Comparison of ENCODE assay signal across 19 cellular contexts in genomic region chr3:79973917-79974595, GRCh38.
A peak's percentile ranks its signal among the peaks of the same experiment; 100 is the strongest.
DNase-seq lines count a peak whose midpoint lies in the region; ATAC-seq and TF ChIP-seq lines count a peak whose summit lies in the region.
"Had no signal": no experiment of that assay in that cellular context is flagged by ENCODE, and none has a peak within 500 bp of the region (broad histone marks: within the 10 kb centered on the region; RNA-seq: fewer than 3 reads in every experiment).

No MANE protein-coding gene starts in this region.

- H3K27me3 ChIP-seq in RWPE2 (ENCODE audit: insufficient read depth, poor library complexity, severe bottlenecking) (no peaks in the 10 kb centered on the region), left ventricle myocardium inferior (ENCODE audit: low read depth) (no peaks in the 10 kb centered on the region)
- H3K27me3 ChIP-seq: BLaER1 treated with 17β-estradiol and CSF1 and Interleukin-3, amounts not matched to agents 10 nM and 100 nM; MG63 had no signal

- H3K9me3 ChIP-seq in RWPE2 (ENCODE audit: severe bottlenecking) (no peaks in the 10 kb centered on the region), left ventricle myocardium inferior (replicated peaks) (peaks cover 17% of the 10 kb centered on the region), OCI-LY7 (ENCODE audit: low read length) (no peaks in the 10 kb centered on the region)
- H3K9me3 ChIP-seq: MG63 had no signal

- CTCF ChIA-PET in OCI-LY7 (lab: Charles Lee; ENCODE audit: unreplicated experiment): no interaction called here

- ATAC-seq in RWPE2 (ENCODE audit: low read depth) (peak; percentile 44; the same call in 2 of the 3 replicates), GM19035 (IDR thresholded peaks at IDR 0.05; ENCODE audit: unreplicated experiment) (no peak), HG03565 (IDR thresholded peaks at IDR 0.05; ENCODE audit: unreplicated experiment) (no peak)
- ATAC-seq: HepG2 had no signal

- BruUV-seq in OCI-LY7 (replicated peaks; lab: Mats Ljungman, UMichigan): no TSS peak

- H3K9me2 ChIP-seq in OCI-LY7 (ENCODE audit: insufficient read depth, low read length): peaks cover 4% of the 10 kb centered on the region; the same call in 1 of the 2 replicates

- H3K79me2 ChIP-seq in OCI-LY7 (ENCODE audit: insufficient read depth, low read depth, low read length): no peaks in the 10 kb centered on the region

- H3K4me2 ChIP-seq in OCI-LY7 (ENCODE audit: low read length): no peak overlapping the region
- H3K4me2 ChIP-seq: BLaER1 treated with 17β-estradiol and CSF1 and Interleukin-3, amounts not matched to agents 10 nM and 100 nM; KMS-11 had no signal

- H3K4me3 ChIP-seq in RWPE2 (ENCODE audit: severe bottlenecking) (no peak overlapping the region), cardiac fibroblast (replicated peaks in 1 of 2; ENCODE audit: low read depth in 2 of 2, low read length in 2 of 2) (no peak overlapping the region), left ventricle myocardium inferior (peak overlapping the region; percentile 28), OCI-LY7 (ENCODE audit: low read depth, low read length, poor library complexity, severe bottlenecking) (no peak overlapping the region)
- H3K4me3 ChIP-seq: BLaER1 treated with 17β-estradiol and CSF1 and Interleukin-3, amounts not matched to agents 10 nM and 100 nM; MG63 had no signal

- TF ChIP-seq CTCF in RWPE2 (IDR thresholded peaks at IDR 0.05; ENCODE audit: poor library complexity, severe bottlenecking) (no peak), cardiac fibroblast (IDR thresholded peaks at IDR 0.05; ENCODE audit: low read depth, low read length) (no peak), left ventricle myocardium inferior (IDR thresholded peaks at IDR 0.05; ENCODE audit: borderline replicate concordance) (no peak), OCI-LY7 (conservative IDR thresholded peaks at IDR 0.05; ENCODE audit: low read length) (no peak)

- intact Hi-C loops in left ventricle myocardium inferior (cut with micrococcal nuclease): no loop called here
- intact Hi-C loops in OCI-LY7 (cut with micrococcal nuclease; ENCODE audit: unreplicated experiment): no loop called here

- POLR2A ChIA-PET in OCI-LY7 (lab: Charles Lee): no interaction called here

- DNase-seq in LHCN-M2 (ENCODE audit: low read depth) (peak; percentile 20), RWPE2 (ENCODE audit: low spot score) (no peak), cardiac fibroblast (ENCODE audit: low read depth in 2 of 2) (peak; percentile 27 to 31), left ventricle myocardium inferior (no peak), OCI-LY7 (ENCODE audit: low spot score) (no peak), NCI-H1417 treated with DMSO at 0.1 percent for 48 hours (lab: John Stamatoyannopoulos, UW) (no peak)
- DNase-seq: DMS 273 treated with DMSO at 0.1 percent for 48 hours, EL, HFFc6, MG63, NCI-H2029, NCI-H526 treated with DMSO at 0.1 percent for 48 hours, OCI-M1 had no signal

- H3K27ac ChIP-seq in RWPE2 (ENCODE audit: poor library complexity, severe bottlenecking) (no peak overlapping the region), left ventricle myocardium inferior (replicated peaks) (peak overlapping the region; percentile 72), OCI-LY7 (ENCODE audit: low read depth, low read length, poor library complexity, severe bottlenecking) (no peak overlapping the region)
- H3K27ac ChIP-seq: BLaER1 treated with 17β-estradiol and CSF1 and Interleukin-3, amounts not matched to agents 10 nM and 100 nM; KMS-11; RWPE1 had no signal

- H3K4me1 ChIP-seq in RWPE2 (ENCODE audit: insufficient read depth, poor library complexity, severe bottlenecking) (peaks cover 18% of the 10 kb centered on the region), left ventricle myocardium inferior (peaks cover 3% of the 10 kb centered on the region), OCI-LY7 (ENCODE audit: insufficient read depth, low read length, poor library complexity, severe bottlenecking) (no peaks in the 10 kb centered on the region)

- no peaks in the 10 kb centered on the region for H4K20me1 ChIP-seq in OCI-LY7 (ENCODE audit: insufficient read depth, low read length)
- H4K20me1 ChIP-seq: BLaER1 treated with 17β-estradiol and CSF1 and Interleukin-3, amounts not matched to agents 10 nM and 100 nM had no signal

- H3K36me3 ChIP-seq in RWPE2 (ENCODE audit: low read depth) (no peaks in the 10 kb centered on the region), left ventricle myocardium inferior (no peaks in the 10 kb centered on the region), OCI-LY7 (ENCODE audit: insufficient read depth, low read length) (no peaks in the 10 kb centered on the region)
- H3K36me3 ChIP-seq: BLaER1 treated with 17β-estradiol and CSF1 and Interleukin-3, amounts not matched to agents 10 nM and 100 nM; MG63 had no signal

- no peak overlapping the region for H2AFZ ChIP-seq in OCI-LY7 (ENCODE audit: low read length)

Comparison
In these comparisons a context has a peak if more than half of its experiments do, and no peak if none do; other contexts are left out.
1. DNase-seq: peak in LHCN-M2 (single experiment) and cardiac fibroblast (2 of 2); none in RWPE2 (single experiment), left ventricle myocardium inferior (single experiment), OCI-LY7 (single experiment) and NCI-H1417 treated with DMSO at 0.1 percent for 48 hours (single experiment).